8 cellular contexts compared by ENCODE assay signal in the genomic region with DNA sequence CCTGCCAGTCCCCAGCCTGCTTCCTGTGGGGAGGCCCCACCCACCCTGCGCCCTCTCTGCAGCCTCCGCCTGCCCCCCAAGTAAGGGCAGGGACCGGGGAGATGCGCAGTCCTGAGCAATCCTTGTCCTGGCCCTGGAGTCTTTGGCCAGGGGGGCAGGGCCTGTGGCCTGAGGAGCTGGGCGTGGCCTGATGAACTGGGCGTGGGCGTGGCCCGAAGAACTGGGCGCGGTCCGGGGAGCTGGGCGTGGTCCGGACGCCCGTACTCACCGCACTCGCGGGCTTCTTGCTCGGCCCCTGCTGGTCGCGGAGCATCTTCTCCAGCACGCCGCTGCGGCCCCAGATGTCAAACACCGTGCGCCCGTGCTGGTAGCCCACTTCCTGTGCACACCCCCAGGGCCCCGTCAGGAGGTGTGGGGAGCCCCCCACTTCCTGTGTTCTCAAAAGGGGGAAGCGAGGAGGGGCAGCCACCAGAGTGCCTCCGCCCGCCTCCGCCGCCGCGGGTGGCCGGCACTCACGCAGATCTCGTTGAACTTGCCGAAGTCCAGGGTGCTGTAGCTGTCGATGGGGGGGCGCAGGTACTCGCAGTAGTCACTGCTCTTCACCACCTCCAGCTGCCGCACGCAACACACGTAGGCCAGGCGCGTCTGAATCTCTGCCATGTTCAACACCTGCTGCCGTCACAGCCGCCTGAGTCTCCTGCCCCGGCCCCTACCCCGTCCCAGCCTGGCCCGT. TPM values are rescaled to one million over a fixed set of nuclear protein-coding genes. Genes with fewer than 3 reads are reported as not detected.
DNase-seq lines count a peak whose midpoint lies in the region; ATAC-seq, FAIRE-seq and TF ChIP-seq lines count a peak whose summit lies in the region.

No MANE protein-coding gene starts in this region.

- peak overlapping the region in 11 of 21 experiments; percentile 12 to 84 (median 56) for H3K27ac ChIP-seq in skin epidermis

- TF ChIP-seq POLR2A in GM12891 (IDR thresholded peaks at IDR 0.05; ENCODE audit: low read depth, low read length): no peak

- H3K4me3 ChIP-seq in skin epidermis: peak overlapping the region in 1 of 7 experiments; percentile 24

- peak; percentile 99 for FAIRE-seq in GM12891 (lab: Jason Lieb, UNC)

- ATAC-seq in HG03139 (IDR thresholded peaks at IDR 0.05; ENCODE audit: unreplicated experiment) (peak; percentile 57), GM18520 (IDR thresholded peaks at IDR 0.05; ENCODE audit: unreplicated experiment) (no peak), SK-N-SH treated with all-trans-retinoic acid at 6 μM for 48 hours (no peak)

- DNase-seq in GM12891 (ENCODE audit: insufficient read length, low spot score) (peak; percentile 87), cerebellar nuclear complex (lab: John Stamatoyannopoulos, UW) (no peak)
- DNase-seq in activated CD4-positive, alpha-beta T cell treated with anti-CD3 and anti-CD28 coated beads for 1 hour: peak; percentile 50
- DNase-seq in effector CD8-positive, alpha-beta T cell (lab: John Stamatoyannopoulos, UW): peak; percentile 77

TF ChIP-seq in GM12891, 5 proteins besides CTCF, POLR2A, EP300 and RAD21:
- TF ChIP-seq POLR2AphosphoS5 (IDR thresholded peaks at IDR 0.05; ENCODE audit: low read depth, low read length) (0 out of 2 replicates have a peak, but pooled peaks have one; percentile 26), SPI1 (IDR thresholded peaks at IDR 0.05; ENCODE audit: low read depth, low read length) (0 out of 2 replicates have a peak, but pooled peaks have one; percentile 45), PAX5 (IDR thresholded peaks at IDR 0.05; ENCODE audit: insufficient read depth, low read length, severe bottlenecking) (no peak), POU2F2 (IDR thresholded peaks at IDR 0.05; ENCODE audit: low read depth, low read length) (no peak), TAF1 (IDR thresholded peaks at IDR 0.05; ENCODE audit: low read depth, low read length) (no peak)
TF ChIP-seq in GM12891: peak in this region for 2.

TF ChIP-seq in SK-N-SH treated with all-trans-retinoic acid at 6 μM for 48 hours, 23 proteins besides CTCF, POLR2A, EP300 and RAD21:
- no peak for TF ChIP-seq TCF4 (CRISPR knock-in tag; IDR thresholded peaks at IDR 0.05; ENCODE audit: borderline replicate concordance)
- TF ChIP-seq ARNTL (CRISPR knock-in tag; IDR thresholded peaks at IDR 0.05; ENCODE audit: borderline replicate concordance, low read depth): no peak
- no peak for TF ChIP-seq ZNF565 (CRISPR knock-in tag; conservative IDR thresholded peaks at IDR 0.05; ENCODE audit: low read depth)
- TF ChIP-seq ZNF8 (CRISPR knock-in tag; IDR thresholded peaks at IDR 0.05): no peak
- TF ChIP-seq PPARA (CRISPR knock-in tag; IDR thresholded peaks at IDR 0.05; ENCODE audit: borderline replicate concordance): no peak
- TF ChIP-seq, protein P1, sequence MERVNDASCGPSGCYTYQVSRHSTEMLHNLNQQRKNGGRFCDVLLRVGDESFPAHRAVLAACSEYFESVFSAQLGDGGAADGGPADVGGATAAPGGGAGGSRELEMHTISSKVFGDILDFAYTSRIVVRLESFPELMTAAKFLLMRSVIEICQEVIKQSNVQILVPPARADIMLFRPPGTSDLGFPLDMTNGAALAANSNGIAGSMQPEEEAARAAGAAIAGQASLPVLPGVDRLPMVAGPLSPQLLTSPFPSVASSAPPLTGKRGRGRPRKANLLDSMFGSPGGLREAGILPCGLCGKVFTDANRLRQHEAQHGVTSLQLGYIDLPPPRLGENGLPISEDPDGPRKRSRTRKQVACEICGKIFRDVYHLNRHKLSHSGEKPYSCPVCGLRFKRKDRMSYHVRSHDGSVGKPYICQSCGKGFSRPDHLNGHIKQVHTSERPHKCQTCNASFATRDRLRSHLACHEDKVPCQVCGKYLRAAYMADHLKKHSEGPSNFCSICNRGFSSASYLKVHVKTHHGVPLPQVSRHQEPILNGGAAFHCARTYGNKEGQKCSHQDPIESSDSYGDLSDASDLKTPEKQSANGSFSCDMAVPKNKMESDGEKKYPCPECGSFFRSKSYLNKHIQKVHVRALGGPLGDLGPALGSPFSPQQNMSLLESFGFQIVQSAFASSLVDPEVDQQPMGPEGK (CRISPR knock-in tag; IDR thresholded peaks at IDR 0.05; ENCODE audit: borderline replicate concordance): no peak
- no peak for TF ChIP-seq TSHZ2 (CRISPR knock-in tag; IDR thresholded peaks at IDR 0.05)
- no peak for TF ChIP-seq ZC3H10 (CRISPR knock-in tag; IDR thresholded peaks at IDR 0.05)
- TF ChIP-seq ISL1 (CRISPR knock-in tag; IDR thresholded peaks at IDR 0.05): no peak
- TF ChIP-seq RARB (CRISPR knock-in tag; IDR thresholded peaks at IDR 0.05): no peak
- TF ChIP-seq BACH2 (CRISPR knock-in tag; IDR thresholded peaks at IDR 0.05; ENCODE audit: borderline replicate concordance): no peak
- no peak for TF ChIP-seq SNAI2 (CRISPR knock-in tag; IDR thresholded peaks at IDR 0.05)
- no peak for TF ChIP-seq GLIS3 (CRISPR knock-in tag; IDR thresholded peaks at IDR 0.05)
- TF ChIP-seq, protein P2, sequence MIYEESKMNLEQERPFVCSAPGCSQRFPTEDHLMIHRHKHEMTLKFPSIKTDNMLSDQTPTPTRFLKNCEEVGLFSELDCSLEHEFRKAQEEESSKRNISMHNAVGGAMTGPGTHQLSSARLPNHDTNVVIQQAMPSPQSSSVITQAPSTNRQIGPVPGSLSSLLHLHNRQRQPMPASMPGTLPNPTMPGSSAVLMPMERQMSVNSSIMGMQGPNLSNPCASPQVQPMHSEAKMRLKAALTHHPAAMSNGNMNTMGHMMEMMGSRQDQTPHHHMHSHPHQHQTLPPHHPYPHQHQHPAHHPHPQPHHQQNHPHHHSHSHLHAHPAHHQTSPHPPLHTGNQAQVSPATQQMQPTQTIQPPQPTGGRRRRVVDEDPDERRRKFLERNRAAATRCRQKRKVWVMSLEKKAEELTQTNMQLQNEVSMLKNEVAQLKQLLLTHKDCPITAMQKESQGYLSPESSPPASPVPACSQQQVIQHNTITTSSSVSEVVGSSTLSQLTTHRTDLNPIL (CRISPR knock-in tag; IDR thresholded peaks at IDR 0.05; ENCODE audit: low read depth): no peak
- no peak for TF ChIP-seq ZFP3 (CRISPR knock-in tag; IDR thresholded peaks at IDR 0.05)
- TF ChIP-seq ESRRG (CRISPR knock-in tag; IDR thresholded peaks at IDR 0.05): no peak
- no peak for TF ChIP-seq ZNF70 (CRISPR knock-in tag; IDR thresholded peaks at IDR 0.05)
- TF ChIP-seq TOX (CRISPR knock-in tag; IDR thresholded peaks at IDR 0.05; ENCODE audit: borderline replicate concordance): no peak
- TF ChIP-seq CSDC2 (CRISPR knock-in tag; IDR thresholded peaks at IDR 0.05): no peak

RNA-seq across cellular contexts. Expression of gene NSMF, which starts 2.7 kb away (rescaled TPM):
- 18.6 TPM for polyA plus RNA-seq in GM12891 (2012; ENCODE audit: low read depth, missing spikeins)

RNA-seq across cellular contexts. Expression of gene ENTPD8, which starts 20.7 kb away (rescaled TPM):
- not detected for polyA plus RNA-seq in GM12891 (2012; ENCODE audit: low read depth, missing spikeins)

RNA-seq across cellular contexts. Expression of gene NOXA1, which starts 38.6 kb away (rescaled TPM):
- 0.89 TPM for polyA plus RNA-seq in GM12891 (2012; ENCODE audit: low read depth, missing spikeins)

RNA-seq across cellular contexts. Expression of gene EXD3, which starts 38.9 kb away (rescaled TPM):
- polyA plus RNA-seq in GM12891 (2012; ENCODE audit: low read depth, missing spikeins): 8.5 TPM

Comparison
In these comparisons a context has a peak if more than half of its experiments do, and no peak if none do; other contexts are left out.
1. DNase-seq: peak in GM12891 (single experiment), activated CD4-positive, alpha-beta T cell treated with anti-CD3 and anti-CD28 coated beads for 1 hour (single experiment) and effector CD8-positive, alpha-beta T cell (single experiment); none in cerebellar nuclear complex (0 of 2).